In the genomic region with DNA sequence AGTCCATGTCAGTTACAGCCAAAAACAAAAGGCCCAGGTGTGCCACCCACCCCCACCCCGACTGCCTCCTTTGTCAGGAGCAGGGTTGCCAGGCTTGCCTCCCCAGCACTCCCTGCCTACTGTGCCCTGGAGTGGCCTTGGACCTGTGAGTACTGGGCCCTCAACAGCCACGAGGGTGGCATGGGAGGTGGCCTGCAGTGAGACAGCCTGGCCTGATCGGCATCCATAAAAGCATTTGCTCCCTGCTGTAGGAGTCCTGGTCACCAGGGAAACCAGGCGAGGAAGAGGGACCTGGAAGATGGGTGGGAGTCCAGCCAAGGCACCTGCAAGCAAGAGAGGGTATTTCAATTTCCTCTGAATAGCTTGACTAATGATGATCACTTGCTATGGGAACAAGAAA, we compare ENCODE assay signal across 30 cellular contexts. TPM values are rescaled to one million over a fixed set of nuclear protein-coding genes. Genes with fewer than 3 reads are reported as not detected.
DNase-seq lines count a peak whose midpoint lies in the region; ATAC-seq, FAIRE-seq and TF ChIP-seq lines count a peak whose summit lies in the region.
"Had no signal": no experiment of that assay in that cellular context is flagged by ENCODE, and none has a peak within 500 bp of the region (broad histone marks: within the 10 kb centered on the region; RNA-seq: fewer than 3 reads in every experiment).

No MANE protein-coding gene starts in this region.

- no peaks in the 10 kb centered on the region for H3K27me3 ChIP-seq in right cardiac atrium (ENCODE audit: control insufficient read depth, insufficient read depth)
- H3K27me3 ChIP-seq: gastrocnemius medialis, sigmoid colon had no signal

- intact Hi-C loops in right cardiac atrium (cut with DNase I) = no loop called here

- H3K27ac ChIP-seq in right cardiac atrium (ENCODE audit: low read length) = no peak overlapping the region
- H3K27ac ChIP-seq: 22Rv1, dorsolateral prefrontal cortex, gastrocnemius medialis, sigmoid colon had no signal

- DNase-seq in NCI-H146 (lab: John Stamatoyannopoulos, UW) (peak; percentile 48), NCI-H146 treated with DMSO at 0.1 percent for 48 hours (lab: John Stamatoyannopoulos, UW; ENCODE audit: unreplicated experiment) (no peak), GM12892 (ENCODE audit: insufficient read length) (no peak), NCI-H1105 treated with DMSO at 0.1 percent for 48 hours (lab: John Stamatoyannopoulos, UW) (peak; percentile 52), right cardiac atrium (no peak), SW 1271 (lab: John Stamatoyannopoulos, UW) (no peak), NCI-H2107 (lab: John Stamatoyannopoulos, UW) (no peak), SKM-1 (lab: John Stamatoyannopoulos, UW; ENCODE audit: unreplicated experiment) (no peak)
- DNase-seq: activated CD4-positive, alpha-beta T cell treated with anti-CD3 and anti-CD28 coated beads, Interleukin-2, amount 10 ng/mL, durations not matched to agents 7 days and 5 days; activated gamma-delta T cell; activated naive CD8-positive, alpha-beta T cell treated with anti-CD3 and anti-CD28 coated beads, Interleukin-2, amount 50 U/mL, for 24 hours; activated T-cell treated with anti-CD3 and anti-CD28 coated beads, Interleukin-2, amount 50 U/mL, for 24 hours; CD4-positive, CD25-positive, alpha-beta regulatory T cell; gastrocnemius medialis; H9; KG1; MM.1S; NCI-H187; NCI-H2227 treated with DMSO at 0.1 percent for 48 hours; OCI-M1; sigmoid colon; stimulated activated CD4-positive, alpha-beta T cell treated with anti-CD3 and anti-CD28 coated beads, Interleukin-4, amount 100 ng/mL, for 24 hours; stimulated activated naive B cell treated with anti-CD40 and anti-IgM and Interleukin-4, amounts not matched to agents 10 μg/mL and 1 μg/mL and 100 μg/mL, for 72 hours had no signal

- TF ChIP-seq POLR2A in GM12892 (IDR thresholded peaks at IDR 0.05; ENCODE audit: low read depth, low read length) = no peak

- no peak overlapping the region for H3K4me3 ChIP-seq in right cardiac atrium (ENCODE audit: low read length)
- H3K4me3 ChIP-seq: dorsolateral prefrontal cortex, gastrocnemius medialis, sigmoid colon had no signal

- H3K4me1 ChIP-seq in right cardiac atrium (ENCODE audit: control insufficient read depth, insufficient read depth, low read length) = peaks cover 3% of the 10 kb centered on the region
- H3K4me1 ChIP-seq: sigmoid colon had no signal

- peak; percentile 21 for FAIRE-seq in GM12892 (lab: Jason Lieb, UNC)
- FAIRE-seq: D721Med, HTR-8/SVneo, urothelium cell line had no signal

- 69% methylated on average over 4 of the region's 4 CpGs for WGBS in right cardiac atrium

- no peaks in the 10 kb centered on the region for H3K9me3 ChIP-seq in right cardiac atrium (ENCODE audit: control insufficient read depth, low read length)
- H3K9me3 ChIP-seq: gastrocnemius medialis, sigmoid colon had no signal

- peak; percentile 38 to 39 for ATAC-seq in right cardiac atrium
- ATAC-seq: activated naive CD8-positive, alpha-beta T cell treated with anti-CD3 and anti-CD28 coated beads, Interleukin-2, amount 50 U/mL, for 24 hours; gastrocnemius medialis; SK-N-SH treated with all-trans-retinoic acid at 6 μM for 48 hours had no signal

RNA-seq across cellular contexts. Expression of gene KCNMB2, which starts 56.4 kb away (rescaled TPM):
- polyA plus RNA-seq in GM12892 (2012; ENCODE audit: missing spikeins) = 8.6 TPM
- total RNA-seq in right cardiac atrium = 1 to 10 TPM; 4.5 to 10.0 (median 5.9) TPM
- polyA plus RNA-seq in right cardiac atrium = 4.6 TPM
- total RNA-seq: activated CD4-positive, alpha-beta T cell treated with anti-CD3 and anti-CD28 coated beads, Interleukin-2, amount 10 ng/mL, durations not matched to agents 7 days and 5 days; CD4-positive, CD25-positive, alpha-beta regulatory T cell; gastrocnemius medialis; H9; progenitor cell of endocrine pancreas had no signal
- polyA plus RNA-seq: CD4-positive, CD25-positive, alpha-beta regulatory T cell had no signal

Comparison
In these comparisons a context has a peak if more than half of its experiments do, and no peak if none do; other contexts are left out.
1. DNase-seq: peak in NCI-H146 (single experiment) and NCI-H1105 treated with DMSO at 0.1 percent for 48 hours (single experiment); none in NCI-H146 treated with DMSO at 0.1 percent for 48 hours (single experiment), GM12892 (single experiment), right cardiac atrium (0 of 3), SW 1271 (0 of 2), NCI-H2107 (single experiment) and SKM-1 (single experiment).